11 cellular contexts compared by ENCODE assay signal in the genomic region with DNA sequence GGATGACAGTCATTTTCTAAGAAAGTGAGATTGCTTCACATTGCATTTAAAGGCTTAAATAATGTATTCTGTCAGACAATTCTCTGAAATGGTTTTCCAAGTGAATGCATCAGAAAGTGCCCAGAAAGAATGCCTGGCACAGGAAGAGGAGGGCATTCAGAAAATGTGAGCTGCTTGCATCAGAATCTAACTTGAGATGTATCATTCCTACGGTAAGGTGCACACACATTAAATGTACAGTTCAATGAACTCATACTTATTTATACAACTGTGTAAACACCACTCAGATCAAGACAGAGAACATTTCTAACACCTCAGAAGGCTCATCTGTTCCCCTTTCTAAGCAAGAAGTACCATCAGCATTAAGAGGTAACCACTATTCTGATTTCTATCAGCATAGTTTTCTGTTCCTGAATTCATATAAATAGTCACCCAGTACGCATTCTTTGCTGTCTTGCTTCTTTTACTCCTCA.
DNase-seq lines count a peak whose midpoint lies in the region; ATAC-seq and TF ChIP-seq lines count a peak whose summit lies in the region.
"Had no signal": no experiment of that assay in that cellular context is flagged by ENCODE, and none has a peak within 500 bp of the region (broad histone marks: within the 10 kb centered on the region; RNA-seq: fewer than 3 reads in every experiment).

No MANE protein-coding gene starts in this region.

- 41 to 44% methylated on average over 2 of the region's 2 CpGs for WGBS in GM23248 (ENCODE audit: low coverage in 1 of 2, low lambda C conversion rate in 2 of 2, missing lambda C conversion rate in 2 of 2), 2 experiments

- H3K36me3 ChIP-seq in GM23248 (ENCODE audit: low read depth) (no peaks in the 10 kb centered on the region), mucosa of descending colon (ENCODE audit: low read depth) (no peaks in the 10 kb centered on the region)

- no peaks in the 10 kb centered on the region for H3K27me3 Mint-ChIP-seq in T-helper 2 cell treated with Interferon-gamma antibody and Interleukin-4, amounts not matched to agents 5 μg/mL and 100 μg/mL, for 36 hours (ENCODE audit: low read depth)
- H3K27me3 Mint-ChIP-seq: T-cell had no signal

- no peak overlapping the region for H2AFZ ChIP-seq in GM23248

- H3K4me1 ChIP-seq in GM23248 (ENCODE audit: insufficient read depth) (no peaks in the 10 kb centered on the region), mucosa of descending colon (ENCODE audit: low read depth) (no peaks in the 10 kb centered on the region)

- H3K4me3 ChIP-seq in GM23248 = no peak overlapping the region
- H3K4me3 ChIP-seq in mucosa of descending colon = no peak overlapping the region

- H3K9me2 ChIP-seq in GM23248 (ENCODE audit: insufficient read depth) = no peaks in the 10 kb centered on the region

- no peaks in the 10 kb centered on the region for H3F3A ChIP-seq in GM23248 (ENCODE audit: insufficient read depth)

- H3K4me3 Mint-ChIP-seq in T-helper 2 cell treated with Interferon-gamma antibody and Interleukin-4, amounts not matched to agents 5 μg/mL and 100 μg/mL, for 36 hours = no peak overlapping the region
- H3K4me3 Mint-ChIP-seq: T-cell had no signal

- H3K27me3 ChIP-seq in GM23248 (replicated peaks; ENCODE audit: insufficient read depth) = no peaks in the 10 kb centered on the region

- ATAC-seq in GM18499 (IDR thresholded peaks at IDR 0.05; ENCODE audit: insufficient read depth, unreplicated experiment) (peak; percentile 94), GM19395 (IDR thresholded peaks at IDR 0.05; ENCODE audit: unreplicated experiment) (peak; percentile 87), HG02943 (IDR thresholded peaks at IDR 0.05; ENCODE audit: low read depth, unreplicated experiment) (peak; percentile 82), mucosa of descending colon (no peak)
- ATAC-seq: T-cell had no signal

- peak overlapping the region; percentile 47 for H3K27ac Mint-ChIP-seq in T-helper 2 cell treated with Interferon-gamma antibody and Interleukin-4, amounts not matched to agents 5 μg/mL and 100 μg/mL, for 36 hours
- H3K27ac Mint-ChIP-seq: T-cell had no signal

- no peak overlapping the region for H3K4me2 ChIP-seq in GM23248 (ENCODE audit: unreplicated experiment)

- no peak overlapping the region for H3K27ac ChIP-seq in GM23248

- peaks cover 13% of the 10 kb centered on the region for H3K4me1 Mint-ChIP-seq in T-helper 2 cell treated with Interferon-gamma antibody and Interleukin-4, amounts not matched to agents 5 μg/mL and 100 μg/mL, for 36 hours (ENCODE audit: low read depth)

- peaks cover 3% of the 10 kb centered on the region for H3K36me3 Mint-ChIP-seq in T-helper 2 cell treated with Interferon-gamma antibody and Interleukin-4, amounts not matched to agents 5 μg/mL and 100 μg/mL, for 36 hours (ENCODE audit: low read depth)

- H3K9me3 Mint-ChIP-seq in T-helper 2 cell treated with Interferon-gamma antibody and Interleukin-4, amounts not matched to agents 5 μg/mL and 100 μg/mL, for 36 hours = peaks cover 12% of the 10 kb centered on the region

- DNase-seq in T-helper 2 cell treated with Interferon-gamma antibody and Interleukin-4, amounts not matched to agents 5 μg/mL and 100 μg/mL, for 36 hours (ENCODE audit: low spot score) = peak; percentile 4
- no peak for DNase-seq in NCI-H774 (lab: John Stamatoyannopoulos, UW)
- DNase-seq in NCI-H524 treated with DMSO at 0.1 percent for 48 hours (lab: John Stamatoyannopoulos, UW) = no peak
- DNase-seq in GM23248 = no peak
- DNase-seq in mucosa of descending colon = no peak
- DNase-seq: activated naive CD4-positive, alpha-beta T cell; DND-41; T-cell had no signal

- no peaks in the 10 kb centered on the region for H3K79me2 ChIP-seq in GM23248 (ENCODE audit: insufficient read depth)

- TF ChIP-seq CTCF in mucosa of descending colon (IDR thresholded peaks at IDR 0.05) = no peak

- no peaks in the 10 kb centered on the region for H4K20me1 ChIP-seq in GM23248 (ENCODE audit: insufficient read depth)

- in situ Hi-C loops in GM23248 (cut with MboI) = no loop called here

- no peak overlapping the region for H3K9ac ChIP-seq in GM23248

- H3K9me3 ChIP-seq in GM23248 (ENCODE audit: low read depth) = no peaks in the 10 kb centered on the region
- no peaks in the 10 kb centered on the region for H3K9me3 ChIP-seq in mucosa of descending colon

- intact Hi-C loops in mucosa of descending colon (cut with DNase I, micrococcal nuclease) = no loop called here
